ENCODE assay signal across 17 cellular contexts in the genomic region with DNA sequence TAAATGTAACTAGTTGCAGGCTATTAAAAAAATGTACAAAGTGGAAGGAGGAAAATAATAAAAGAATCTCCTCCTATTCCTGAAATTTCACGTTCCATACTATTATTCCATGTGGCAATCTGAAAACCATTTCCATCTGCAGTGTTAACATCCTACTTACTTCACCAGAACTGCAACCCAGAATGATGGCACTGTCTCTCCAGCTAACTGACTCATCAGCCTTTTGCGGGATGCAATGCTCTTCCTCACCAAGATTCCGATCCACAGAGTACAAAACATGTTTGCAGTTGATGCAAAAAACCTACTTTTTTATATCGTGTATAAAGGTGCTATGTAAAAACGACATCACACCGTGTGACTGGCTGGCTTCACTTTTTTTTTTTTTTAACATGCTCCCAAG. TPM values are rescaled to one million over a fixed set of nuclear protein-coding genes. Genes with fewer than 3 reads are reported as not detected.
DNase-seq lines count a peak whose midpoint lies in the region; FAIRE-seq lines count a peak whose summit lies in the region.
"Had no signal": no experiment of that assay in that cellular context is flagged by ENCODE, and none has a peak within 500 bp of the region (broad histone marks: within the 10 kb centered on the region; RNA-seq: fewer than 3 reads in every experiment).

No MANE protein-coding gene starts in this region.

- H3K27ac ChIP-seq in BLaER1 = no peak overlapping the region
- H3K27ac ChIP-seq in small intestine (ENCODE audit: low read depth in 1 of 2, low read length in 1 of 2) = no peak overlapping the region
- H3K27ac ChIP-seq: SJSA1, WERI-Rb-1 had no signal

- H3K27me3 ChIP-seq in BLaER1 = no peaks in the 10 kb centered on the region
- no peaks in the 10 kb centered on the region for H3K27me3 ChIP-seq in small intestine (ENCODE audit: control insufficient read depth in 2 of 2, insufficient read depth in 2 of 2, low read length in 2 of 2)
- H3K27me3 ChIP-seq: SJSA1 had no signal

- peak overlapping the region; percentile 44 for H3K27ac Mint-ChIP-seq in activated naive CD8-positive, alpha-beta T cell treated with anti-CD3 and anti-CD28 coated beads for 36 hours
- H3K27ac Mint-ChIP-seq in immature natural killer cell = peak overlapping the region in 5 of 6 donors; percentile 13 to 76 (median 56)

- FAIRE-seq in small intestine (lab: Jason Lieb, UNC) = no peak

- peak overlapping the region; percentile 43; the same call in 1 of the 2 replicates for H3K4me2 ChIP-seq in BLaER1

- H4K20me1 ChIP-seq in BLaER1 = peaks cover 48% of the 10 kb centered on the region

- peaks cover 35% of the 10 kb centered on the region for H3K36me3 Mint-ChIP-seq in activated naive CD8-positive, alpha-beta T cell treated with anti-CD3 and anti-CD28 coated beads for 36 hours
- peaks cover 13 to 34% (median 31%) of the 10 kb centered on the region in 3 donors for H3K36me3 Mint-ChIP-seq in immature natural killer cell

- no peak overlapping the region for H3K9ac ChIP-seq in BLaER1

- peaks cover 4% of the 10 kb centered on the region for H3K9me3 Mint-ChIP-seq in activated naive CD8-positive, alpha-beta T cell treated with anti-CD3 and anti-CD28 coated beads for 36 hours
- no peaks in the 10 kb centered on the region for H3K9me3 Mint-ChIP-seq in immature natural killer cell
- H3K9me3 Mint-ChIP-seq: IgD-negative memory B cell had no signal

- peaks cover 39% of the 10 kb centered on the region for H3K4me1 ChIP-seq in BLaER1
- no peaks in the 10 kb centered on the region for H3K4me1 ChIP-seq in small intestine (ENCODE audit: control insufficient read depth in 2 of 2, insufficient read depth in 1 of 2, low read depth in 1 of 2, low read length in 1 of 2)
- H3K4me1 ChIP-seq: SJSA1 had no signal

- peaks cover 31% of the 10 kb centered on the region for H3K4me1 Mint-ChIP-seq in activated naive CD8-positive, alpha-beta T cell treated with anti-CD3 and anti-CD28 coated beads for 36 hours
- H3K4me1 Mint-ChIP-seq in immature natural killer cell = peaks cover 12 to 35% of the 10 kb centered on the region in 2 donors
- H3K4me1 Mint-ChIP-seq: IgD-negative memory B cell had no signal

- 86 to 97% (median 93%) methylated on average over 6 of the region's 6 CpGs for WGBS in small intestine, 3 donors

- H3K36me3 ChIP-seq in BLaER1 (peaks cover 96% of the 10 kb centered on the region), small intestine (ENCODE audit: control insufficient read depth in 2 of 2, insufficient read depth in 2 of 2, low read length in 2 of 2) (peaks cover 0 to 9% of the 10 kb centered on the region in 2 donors)

- DNase-seq in A172 (ENCODE audit: low spot score) (peak; percentile 25), immature natural killer cell (no peak), midbrain (lab: John Stamatoyannopoulos, UW) (no peak), germinal center (ENCODE audit: low spot score) (no peak), T1000 (lab: John Stamatoyannopoulos, UW) (no peak), small intestine (no peak)
- no peak for DNase-seq in activated naive CD8-positive, alpha-beta T cell treated with anti-CD3 and anti-CD28 coated beads for 36 hours
- DNase-seq: aorta, islet precursor cell, NCI-H1417, NCI-H226, posterior cingulate gyrus, WERI-Rb-1 had no signal

- no peak overlapping the region for H3K4me3 Mint-ChIP-seq in activated naive CD8-positive, alpha-beta T cell treated with anti-CD3 and anti-CD28 coated beads for 36 hours
- H3K4me3 Mint-ChIP-seq in immature natural killer cell = no peak overlapping the region
- H3K4me3 Mint-ChIP-seq: IgD-negative memory B cell had no signal

- H3K9me3 ChIP-seq in BLaER1 = no peaks in the 10 kb centered on the region; the same call in 1 of the 2 replicates
- H3K9me3 ChIP-seq in small intestine (ENCODE audit: control insufficient read depth, low read depth) = no peaks in the 10 kb centered on the region
- H3K9me3 ChIP-seq: mucosa of descending colon had no signal

- no peaks in the 10 kb centered on the region for H3K27me3 Mint-ChIP-seq in activated naive CD8-positive, alpha-beta T cell treated with anti-CD3 and anti-CD28 coated beads for 36 hours
- peaks cover 2 to 5% (median 2%) of the 10 kb centered on the region in 3 donors for H3K27me3 Mint-ChIP-seq in immature natural killer cell (ENCODE audit: low read depth in 3 of 3)
- H3K27me3 Mint-ChIP-seq: IgD-negative memory B cell had no signal

- H3K4me3 ChIP-seq in BLaER1 (no peak overlapping the region), small intestine (ENCODE audit: low read depth in 1 of 2, low read length in 2 of 2) (no peak overlapping the region)
- H3K4me3 ChIP-seq: mucosa of descending colon, SJSA1 had no signal

RNA-seq across cellular contexts. Expression of gene ESYT2, which starts 50.8 kb away (rescaled TPM):
- 48.4 and 50.1 TPM in 2 replicates for total RNA-seq in A172 (2014; rRNA removed; shearing (Covaris generic))
- 10 to 100 TPM; 52.1 to 52.5 TPM for total RNA-seq in activated naive CD8-positive, alpha-beta T cell treated with anti-CD3 and anti-CD28 coated beads for 36 hours
- 10 to 100 TPM; 70.1 to 95.7 (median 84.0) TPM for polyA plus RNA-seq in immature natural killer cell
- 10 to 100 TPM in 2 of 3 donors, 1 to 10 TPM in 1; 10.0 to 28.9 (median 13.6) TPM for polyA plus RNA-seq in small intestine
